2 cellular contexts compared by ENCODE assay signal in genomic region chr1:45647248-45648021, GRCh38.
TF ChIP-seq lines count a peak whose summit lies in the region.

No MANE protein-coding gene starts in this region.

TF ChIP-seq in GM23338, 12 proteins besides CTCF, POLR2A, EP300 and RAD21:
- no peak for TF ChIP-seq REST (IDR thresholded peaks at IDR 0.05; ENCODE audit: unreplicated experiment)
- no peak for TF ChIP-seq ZNF114 (CRISPR knock-in tag; IDR thresholded peaks at IDR 0.05)
- no peak for TF ChIP-seq STAT1 (IDR thresholded peaks at IDR 0.05; ENCODE audit: unreplicated experiment)
- TF ChIP-seq ZNF462 (CRISPR knock-in tag; IDR thresholded peaks at IDR 0.05) = no peak
- TF ChIP-seq JUNB (IDR thresholded peaks at IDR 0.05; ENCODE audit: unreplicated experiment) = no peak
- no peak for TF ChIP-seq ZNF331 (CRISPR knock-in tag; IDR thresholded peaks at IDR 0.05; ENCODE audit: low read depth)
- no peak for TF ChIP-seq POLR2AphosphoS5 (IDR thresholded peaks at IDR 0.05; ENCODE audit: low read depth)
- no peak for TF ChIP-seq ETS1 (IDR thresholded peaks at IDR 0.05)
- TF ChIP-seq NANOG (IDR thresholded peaks at IDR 0.05; ENCODE audit: borderline replicate concordance) = no peak
- no peak for TF ChIP-seq CREB1 (CRISPR knock-in tag; IDR thresholded peaks at IDR 0.05; ENCODE audit: low read depth)
- no peak for TF ChIP-seq EZH2 (IDR thresholded peaks at IDR 0.05; ENCODE audit: low read depth, unreplicated experiment)
- TF ChIP-seq EZH2phosphoT487 (IDR thresholded peaks at IDR 0.05; ENCODE audit: unreplicated experiment) = no peak

TF ChIP-seq in WTC11, 78 proteins besides CTCF, POLR2A, EP300 and RAD21 (continued from another document):
- TF ChIP-seq PREB (CRISPR knock-in tag; IDR thresholded peaks at IDR 0.05; ENCODE audit: borderline replicate concordance) = no peak
- TF ChIP-seq CBFB (CRISPR knock-in tag; IDR thresholded peaks at IDR 0.05; ENCODE audit: low read depth) = no peak
- no peak for TF ChIP-seq SMAD3 (CRISPR knock-in tag; IDR thresholded peaks at IDR 0.05; ENCODE audit: borderline replicate concordance)
- no peak for TF ChIP-seq ZMAT4 (CRISPR knock-in tag; IDR thresholded peaks at IDR 0.05)
- no peak for TF ChIP-seq ZNF532 (CRISPR knock-in tag; IDR thresholded peaks at IDR 0.05; ENCODE audit: borderline replicate concordance)
- no peak for TF ChIP-seq SP1 (CRISPR knock-in tag; conservative IDR thresholded peaks at IDR 0.05)
- no peak for TF ChIP-seq ZNF423 (CRISPR knock-in tag; IDR thresholded peaks at IDR 0.05)
TF ChIP-seq in WTC11: peak in this region for 0.
